Comparison of ENCODE assay signal across 40 cellular contexts in genomic region chr4:1562371-1562770, GRCh38.
"Had no signal": no experiment of that assay in that cellular context is flagged by ENCODE, and none has a peak within 500 bp of the region (broad histone marks: within the 10 kb centered on the region; RNA-seq: fewer than 3 reads in every experiment).

No MANE protein-coding gene starts in this region.

- H3K36me3 ChIP-seq: adrenal gland, ascending aorta, brain microvascular endothelial cell, breast epithelium, cardiac muscle cell had no signal

- H3K9me3 ChIP-seq: adrenal gland, ascending aorta, body of pancreas, breast epithelium had no signal

- H3K4me3 Mint-ChIP-seq: activated naive CD4-positive, alpha-beta T cell treated with anti-CD3 and anti-CD28 coated beads for 36 hours; activated naive CD4-positive, alpha-beta T cell treated with anti-CD3 and anti-CD28 coated beads, Interleukin-2, amount 10 ng/mL, durations not matched to agents 7 days and 5 days; activated naive CD4-positive, alpha-beta T cell treated with anti-CD3 and anti-CD28 coated beads, Interleukin-2, amount 50 U/mL, for 24 hours; activated naive CD8-positive, alpha-beta T cell; activated naive CD8-positive, alpha-beta T cell treated with anti-CD3 and anti-CD28 coated beads for 36 hours; activated naive CD8-positive, alpha-beta T cell treated with anti-CD3 and anti-CD28 coated beads, Interleukin-2, amount 10 ng/mL, durations not matched to agents 7 days and 5 days; activated naive CD8-positive, alpha-beta T cell treated with anti-CD3 and anti-CD28 coated beads, Interleukin-2, amount 50 U/mL, for 24 hours; activated T-cell treated with anti-CD3 and anti-CD28 coated beads, Interleukin-2, amount 50 U/mL, for 24 hours; activated T-cell treated with anti-CD3 and anti-CD28 coated beads, Interleukin-2, amount 50 U/mL, for 4 hours; activated T-cell treated with anti-CD3 and anti-CD28 coated beads, Interleukin-2, amount 50 U/mL, for 72 hours; activated T-helper 1 cell treated with anti-CD3 and anti-CD28 coated beads, Interleukin-12 subunit alpha, Interleukin-12 subunit beta, Interleukin-2, Interleukin-4 antibody, amounts not matched to agents 30 ng/mL and 10 ng/mL and 1 ng/mL, durations not matched to agents 14 hours and 24 hours and 36 hours; activated T-helper 17 cell treated with anti-CD3 and anti-CD28 coated beads, Interleukin-2, amount 50 U/mL, for 72 hours; brain; central memory CD8-positive, alpha-beta T cell had no signal

- DNase-seq: activated effector memory CD4-positive, alpha-beta T cell treated with anti-CD3 and anti-CD28 coated beads, Interleukin-2, amount 50 U/mL, for 16 hours; activated effector memory CD4-positive, alpha-beta T cell treated with Interleukin-2 at 50 U/mL for 16 hours; activated gamma-delta T cell; activated gamma-delta T cell treated with Interleukin-2 at 50 U/mL for 16 hours; activated naive CD4-positive, alpha-beta T cell; activated naive CD4-positive, alpha-beta T cell treated with anti-CD3 and anti-CD28 coated beads for 36 hours; activated naive CD4-positive, alpha-beta T cell treated with anti-CD3 and anti-CD28 coated beads, Interleukin-2, amount 10 ng/mL, durations not matched to agents 7 days and 5 days; activated naive CD4-positive, alpha-beta T cell treated with anti-CD3 and anti-CD28 coated beads, Interleukin-2, amount 50 U/mL, for 16 hours; activated naive CD4-positive, alpha-beta T cell treated with Interleukin-2 at 50 U/mL for 16 hours; activated naive CD8-positive, alpha-beta T cell treated with anti-CD3 and anti-CD28 coated beads for 36 hours; activated naive CD8-positive, alpha-beta T cell treated with anti-CD3 and anti-CD28 coated beads, Interleukin-2, amount 10 ng/mL, durations not matched to agents 7 days and 5 days; activated naive CD8-positive, alpha-beta T cell treated with anti-CD3 and anti-CD28 coated beads, Interleukin-2, amount 50 U/mL, for 24 hours; activated T-cell treated with anti-CD3 and anti-CD28 coated beads, Interleukin-2, amount 50 U/mL, for 1 hour; activated T-cell treated with anti-CD3 and anti-CD28 coated beads, Interleukin-2, amount 50 U/mL, for 24 hours; activated T-cell treated with anti-CD3 and anti-CD28 coated beads, Interleukin-2, amount 50 U/mL, for 4 hours; activated T-cell treated with anti-CD3 and anti-CD28 coated beads, Interleukin-2, amount 50 U/mL, for 48 hours; activated T-cell treated with anti-CD3 and anti-CD28 coated beads, Interleukin-2, amount 50 U/mL, for 72 hours; adrenal gland; amniotic stem cell; amygdala; anterior cingulate cortex; aorta; body of pancreas; brain microvascular endothelial cell; caudate nucleus; central memory CD4-positive, alpha-beta T cell; cerebellar nuclear complex had no signal

- H3K27me3 ChIP-seq: ascending aorta, body of pancreas, cardiac muscle cell had no signal

- H3K27ac ChIP-seq: adrenal gland, ascending aorta, body of pancreas, brain microvascular endothelial cell, breast epithelium, cardiac muscle cell had no signal

- FAIRE-seq: astrocyte, bronchial epithelial cell had no signal

- H3K4me1 ChIP-seq: adrenal gland, ascending aorta, body of pancreas, breast epithelium had no signal

- H3K36me3 Mint-ChIP-seq: activated naive CD4-positive, alpha-beta T cell treated with anti-CD3 and anti-CD28 coated beads, Interleukin-2, amount 10 ng/mL, durations not matched to agents 7 days and 5 days; activated naive CD4-positive, alpha-beta T cell treated with anti-CD3 and anti-CD28 coated beads, Interleukin-2, amount 50 U/mL, for 24 hours; activated naive CD4-positive, alpha-beta T cell treated with anti-CD3 and anti-CD28 coated beads, Interleukin-2, amount 50 U/mL, for 72 hours; activated naive CD8-positive, alpha-beta T cell; activated naive CD8-positive, alpha-beta T cell treated with anti-CD3 and anti-CD28 coated beads for 36 hours; activated naive CD8-positive, alpha-beta T cell treated with anti-CD3 and anti-CD28 coated beads, Interleukin-2, amount 10 ng/mL, durations not matched to agents 7 days and 5 days; brain had no signal

- H3K9me3 Mint-ChIP-seq: activated naive CD4-positive, alpha-beta T cell treated with anti-CD3 and anti-CD28 coated beads for 36 hours; activated naive CD4-positive, alpha-beta T cell treated with anti-CD3 and anti-CD28 coated beads, Interleukin-2, amount 50 U/mL, for 24 hours; activated naive CD4-positive, alpha-beta T cell treated with anti-CD3 and anti-CD28 coated beads, Interleukin-2, amount 50 U/mL, for 72 hours; activated naive CD8-positive, alpha-beta T cell treated with anti-CD3 and anti-CD28 coated beads for 36 hours; activated naive CD8-positive, alpha-beta T cell treated with anti-CD3 and anti-CD28 coated beads, Interleukin-2, amount 10 ng/mL, durations not matched to agents 7 days and 5 days; activated naive CD8-positive, alpha-beta T cell treated with anti-CD3 and anti-CD28 coated beads, Interleukin-2, amount 50 U/mL, for 24 hours; activated T-cell treated with anti-CD3 and anti-CD28 coated beads, Interleukin-2, amount 50 U/mL, for 24 hours; activated T-cell treated with anti-CD3 and anti-CD28 coated beads, Interleukin-2, amount 50 U/mL, for 4 hours; activated T-cell treated with anti-CD3 and anti-CD28 coated beads, Interleukin-2, amount 50 U/mL, for 72 hours; activated T-helper 1 cell treated with anti-CD3 and anti-CD28 coated beads, Interleukin-12 subunit alpha, Interleukin-12 subunit beta, Interleukin-2, Interleukin-4 antibody, amounts not matched to agents 30 ng/mL and 10 ng/mL and 1 ng/mL, durations not matched to agents 14 hours and 24 hours and 36 hours; activated T-helper 17 cell treated with anti-CD3 and anti-CD28 coated beads, Interleukin-2, amount 50 U/mL, for 72 hours; activated T-helper 2 cell treated with anti-CD3 and anti-CD28 coated beads, Interferon-gamma antibody, Interleukin-2, Interleukin-4, amounts not matched to agents 10 μg/mL and 5 μg/mL and 100 μg/mL, durations not matched to agents 14 hours and 24 hours and 36 hours; brain; central memory CD8-positive, alpha-beta T cell had no signal

- ATAC-seq: activated naive CD4-positive, alpha-beta T cell treated with anti-CD3 and anti-CD28 coated beads, Interleukin-2, amount 50 U/mL, for 72 hours; activated naive CD8-positive, alpha-beta T cell treated with anti-CD3 and anti-CD28 coated beads, Interleukin-2, amount 50 U/mL, for 24 hours; activated T-cell treated with anti-CD3 and anti-CD28 coated beads, Interleukin-2, amount 50 U/mL, for 4 hours; activated T-cell treated with anti-CD3 and anti-CD28 coated beads, Interleukin-2, amount 50 U/mL, for 72 hours; activated T-helper 17 cell treated with anti-CD3 and anti-CD28 coated beads, Interleukin-2, amount 50 U/mL, for 72 hours; body of pancreas had no signal

- H3K4me3 ChIP-seq: adrenal gland, ascending aorta, body of pancreas, breast epithelium, cardiac muscle cell had no signal

- H3K4me1 Mint-ChIP-seq: activated naive CD8-positive, alpha-beta T cell treated with anti-CD3 and anti-CD28 coated beads, Interleukin-2, amount 10 ng/mL, durations not matched to agents 7 days and 5 days; activated naive CD8-positive, alpha-beta T cell treated with anti-CD3 and anti-CD28 coated beads, Interleukin-2, amount 50 U/mL, for 24 hours; activated T-helper 17 cell treated with anti-CD3 and anti-CD28 coated beads, Interleukin-2, amount 50 U/mL, for 72 hours had no signal

- H3K27ac Mint-ChIP-seq: activated naive CD4-positive, alpha-beta T cell treated with anti-CD3 and anti-CD28 coated beads for 36 hours; activated naive CD4-positive, alpha-beta T cell treated with anti-CD3 and anti-CD28 coated beads, Interleukin-2, amount 10 ng/mL, durations not matched to agents 7 days and 5 days; activated naive CD4-positive, alpha-beta T cell treated with anti-CD3 and anti-CD28 coated beads, Interleukin-2, amount 50 U/mL, for 24 hours; activated naive CD4-positive, alpha-beta T cell treated with anti-CD3 and anti-CD28 coated beads, Interleukin-2, amount 50 U/mL, for 72 hours; activated naive CD8-positive, alpha-beta T cell; activated naive CD8-positive, alpha-beta T cell treated with anti-CD3 and anti-CD28 coated beads for 36 hours; activated naive CD8-positive, alpha-beta T cell treated with anti-CD3 and anti-CD28 coated beads, Interleukin-2, amount 10 ng/mL, durations not matched to agents 7 days and 5 days; activated naive CD8-positive, alpha-beta T cell treated with anti-CD3 and anti-CD28 coated beads, Interleukin-2, amount 50 U/mL, for 24 hours; activated T-cell treated with anti-CD3 and anti-CD28 coated beads, Interleukin-2, amount 50 U/mL, for 24 hours; activated T-cell treated with anti-CD3 and anti-CD28 coated beads, Interleukin-2, amount 50 U/mL, for 72 hours; activated T-helper 1 cell treated with anti-CD3 and anti-CD28 coated beads, Interleukin-12 subunit alpha, Interleukin-12 subunit beta, Interleukin-2, Interleukin-4 antibody, amounts not matched to agents 30 ng/mL and 10 ng/mL and 1 ng/mL, durations not matched to agents 14 hours and 24 hours and 36 hours; activated T-helper 17 cell treated with anti-CD3 and anti-CD28 coated beads, Interleukin-2, amount 50 U/mL, for 72 hours; activated T-helper 2 cell treated with anti-CD3 and anti-CD28 coated beads, Interferon-gamma antibody, Interleukin-2, Interleukin-4, amounts not matched to agents 10 μg/mL and 5 μg/mL and 100 μg/mL, durations not matched to agents 14 hours and 24 hours and 36 hours; brain had no signal
